Comparison of ENCODE assay signal across 9 cellular contexts in genomic region chr5:94744906-94745305, GRCh38.
"Had no signal": no experiment of that assay in that cellular context is flagged by ENCODE, and none has a peak within 500 bp of the region (broad histone marks: within the 10 kb centered on the region; RNA-seq: fewer than 3 reads in every experiment).

No MANE protein-coding gene starts in this region.

- ATAC-seq: activated naive CD4-positive, alpha-beta T cell treated with anti-CD3 and anti-CD28 coated beads, Interleukin-2, amount 50 U/mL, for 72 hours; activated T-cell treated with anti-CD3 and anti-CD28 coated beads, Interleukin-2, amount 50 U/mL, for 4 hours; effector memory CD8-positive, alpha-beta T cell; gastrocnemius medialis had no signal

- DNase-seq: activated CD4-positive, alpha-beta memory T cell treated with anti-CD3 and anti-CD28 coated beads for 36 hours; activated effector memory CD4-positive, alpha-beta T cell treated with anti-CD3 and anti-CD28 coated beads, Interleukin-2, amount 50 U/mL, for 16 hours; activated T-cell treated with anti-CD3 and anti-CD28 coated beads, Interleukin-2, amount 50 U/mL, for 4 hours; amniotic stem cell; effector memory CD8-positive, alpha-beta T cell; gastrocnemius medialis; naive B cell; transverse colon had no signal
